15 cellular contexts compared by ENCODE assay signal in genomic region chr10:12022580-12023257, GRCh38. TPM values are rescaled to one million over a fixed set of nuclear protein-coding genes. Genes with fewer than 3 reads are reported as not detected.
DNase-seq lines count a peak whose midpoint lies in the region; ATAC-seq and TF ChIP-seq lines count a peak whose summit lies in the region.
"Had no signal": no experiment of that assay in that cellular context is flagged by ENCODE, and none has a peak within 500 bp of the region (broad histone marks: within the 10 kb centered on the region; RNA-seq: fewer than 3 reads in every experiment).

No MANE protein-coding gene starts in this region.

- H3K9me3 ChIP-seq in CD4-positive, CD25-positive, alpha-beta regulatory T cell (ENCODE audit: control insufficient read depth in 2 of 2, low read length in 2 of 2) = no peaks in the 10 kb centered on the region
- H3K9me3 ChIP-seq in OCI-LY1 (ENCODE audit: low read length) = no peaks in the 10 kb centered on the region
- H3K9me3 ChIP-seq in effector memory CD4-positive, alpha-beta T cell (ENCODE audit: control insufficient read depth, low read length) = no peaks in the 10 kb centered on the region
- H3K9me3 ChIP-seq: body of pancreas, left ventricle myocardium inferior had no signal

- H4K20me1 ChIP-seq in OCI-LY1 (ENCODE audit: insufficient read depth, low read length) = no peaks in the 10 kb centered on the region

- H3K4me3 ChIP-seq in CD4-positive, CD25-positive, alpha-beta regulatory T cell (ENCODE audit: low read depth, low read length) = peak overlapping the region; percentile 77
- H3K4me3 ChIP-seq in OCI-LY1 (ENCODE audit: low read depth, low read length, poor library complexity, severe bottlenecking) = no peak overlapping the region
- H3K4me3 ChIP-seq in effector memory CD4-positive, alpha-beta T cell (ENCODE audit: insufficient read depth, low read depth, low read length, poor library complexity, severe bottlenecking) = peak overlapping the region; percentile 18
- H3K4me3 ChIP-seq: body of pancreas, dorsolateral prefrontal cortex, left ventricle myocardium inferior had no signal

- peak overlapping the region in 2 of 3 donors; percentile 46 to 77 for H3K27ac Mint-ChIP-seq in CD4-positive, CD25-positive, alpha-beta regulatory T cell
- H3K27ac Mint-ChIP-seq: nephron had no signal

- peak overlapping the region; percentile 28; the same call in 1 of the 2 replicates for H3K4me2 ChIP-seq in OCI-LY1 (ENCODE audit: low read length)

- H3K9me3 Mint-ChIP-seq in CD4-positive, CD25-positive, alpha-beta regulatory T cell = no peaks in the 10 kb centered on the region
- H3K9me3 Mint-ChIP-seq: nephron had no signal

- peaks cover 65% of the 10 kb centered on the region for H3K79me2 ChIP-seq in OCI-LY1 (ENCODE audit: insufficient read depth, low read length)

- peak; percentile 48 to 52 for ATAC-seq in CD4-positive, CD25-positive, alpha-beta regulatory T cell (ENCODE audit: low read depth in 2 of 2)
- ATAC-seq in GM18861 (IDR thresholded peaks at IDR 0.05; ENCODE audit: unreplicated experiment) = no peak
- ATAC-seq in HG03565 (IDR thresholded peaks at IDR 0.05; ENCODE audit: unreplicated experiment) = no peak
- ATAC-seq: SK-N-SH treated with all-trans-retinoic acid at 6 μM for 48 hours had no signal

- TF ChIP-seq CTCF in 22Rv1 (IDR thresholded peaks at IDR 0.05) (no peak), OCI-LY1 (IDR thresholded peaks at IDR 0.05; ENCODE audit: low read length) (no peak)

- H3K27me3 Mint-ChIP-seq in CD4-positive, CD25-positive, alpha-beta regulatory T cell = no peaks in the 10 kb centered on the region

- H3K27ac ChIP-seq in 22Rv1 (peak overlapping the region; percentile 57; the same call in 1 of the 2 replicates), OCI-LY1 (ENCODE audit: low read depth, low read length, poor library complexity, severe bottlenecking) (no peak overlapping the region)
- peak overlapping the region; percentile 63 for H3K27ac ChIP-seq in CD4-positive, CD25-positive, alpha-beta regulatory T cell (ENCODE audit: insufficient read depth, low read length, poor library complexity, severe bottlenecking)
- H3K27ac ChIP-seq in effector memory CD4-positive, alpha-beta T cell (ENCODE audit: insufficient read depth, low read length, poor library complexity, severe bottlenecking) = no peak overlapping the region
- H3K27ac ChIP-seq: dorsolateral prefrontal cortex, left ventricle myocardium inferior had no signal

- no peaks in the 10 kb centered on the region for H3K9me2 ChIP-seq in OCI-LY1 (ENCODE audit: low read depth, low read length)

- no peaks in the 10 kb centered on the region for H3K27me3 ChIP-seq in CD4-positive, CD25-positive, alpha-beta regulatory T cell (ENCODE audit: control insufficient read depth, insufficient read depth, low read length)
- no peaks in the 10 kb centered on the region for H3K27me3 ChIP-seq in OCI-LY1 (ENCODE audit: insufficient read depth, low read length)
- no peaks in the 10 kb centered on the region for H3K27me3 ChIP-seq in effector memory CD4-positive, alpha-beta T cell (replicated peaks; ENCODE audit: control insufficient read depth, insufficient read depth, low read length, poor library complexity, severe bottlenecking)
- H3K27me3 ChIP-seq: body of pancreas, dorsolateral prefrontal cortex had no signal

- H3K4me1 Mint-ChIP-seq in CD4-positive, CD25-positive, alpha-beta regulatory T cell = peaks cover 23 to 56% (median 42%) of the 10 kb centered on the region in 4 donors
- H3K4me1 Mint-ChIP-seq: nephron had no signal

- no peak overlapping the region for H3K9ac ChIP-seq in OCI-LY1 (ENCODE audit: low read length)

- DNase-seq in CD4-positive, CD25-positive, alpha-beta regulatory T cell = peak in 2 of 3 donors; percentile 33 to 68
- no peak for DNase-seq in effector memory CD4-positive, alpha-beta T cell
- DNase-seq in NCI-H748 (lab: John Stamatoyannopoulos, UW; ENCODE audit: unreplicated experiment) (no peak), kidney tubule cell (ENCODE audit: low spot score) (no peak)
- DNase-seq: body of pancreas, C1 segment of cervical spinal cord, dorsolateral prefrontal cortex, hippocampal formation, left ventricle myocardium inferior had no signal

- peak overlapping the region; percentile 29 to 81 (median 58) for H3K4me3 Mint-ChIP-seq in CD4-positive, CD25-positive, alpha-beta regulatory T cell
- H3K4me3 Mint-ChIP-seq: nephron had no signal

- peaks cover 18% of the 10 kb centered on the region for H3K36me3 ChIP-seq in CD4-positive, CD25-positive, alpha-beta regulatory T cell (ENCODE audit: control insufficient read depth, insufficient read depth, low read length)
- H3K36me3 ChIP-seq in OCI-LY1 (ENCODE audit: insufficient read depth, low read length) = peaks cover 37% of the 10 kb centered on the region
- H3K36me3 ChIP-seq in effector memory CD4-positive, alpha-beta T cell (ENCODE audit: control insufficient read depth, insufficient read depth, low read length) = peaks cover 7% of the 10 kb centered on the region

- H3K4me1 ChIP-seq in CD4-positive, CD25-positive, alpha-beta regulatory T cell (ENCODE audit: control insufficient read depth, insufficient read depth, low read length, poor library complexity, severe bottlenecking) = peaks cover 21% of the 10 kb centered on the region
- peaks cover 19% of the 10 kb centered on the region for H3K4me1 ChIP-seq in OCI-LY1 (ENCODE audit: insufficient read depth, low read length, severe bottlenecking)
- peaks cover 4% of the 10 kb centered on the region for H3K4me1 ChIP-seq in effector memory CD4-positive, alpha-beta T cell (ENCODE audit: control insufficient read depth, insufficient read depth, low read length, poor library complexity, severe bottlenecking)

- H2AFZ ChIP-seq in OCI-LY1 (ENCODE audit: low read length) = no peak overlapping the region

- peaks cover 7% of the 10 kb centered on the region for H3K36me3 Mint-ChIP-seq in CD4-positive, CD25-positive, alpha-beta regulatory T cell

- H3F3A ChIP-seq in OCI-LY1 (ENCODE audit: insufficient read depth, low read length) = no peaks in the 10 kb centered on the region

RNA-seq across cellular contexts. Expression of gene UPF2, which starts 19.9 kb away (rescaled TPM):
- total RNA-seq in CD4-positive, CD25-positive, alpha-beta regulatory T cell = 29.9 TPM
- polyA plus RNA-seq in CD4-positive, CD25-positive, alpha-beta regulatory T cell = 10 to 100 TPM in 2 of 4 donors, 1 to 10 TPM in 2; 5.5 to 13.1 (median 9.6) TPM

RNA-seq across cellular contexts. Expression of gene DHTKD1, which starts 46.0 kb away (rescaled TPM):
- total RNA-seq in CD4-positive, CD25-positive, alpha-beta regulatory T cell = 8.8 TPM
- polyA plus RNA-seq in CD4-positive, CD25-positive, alpha-beta regulatory T cell = 10 to 100 TPM in 1 of 4 donors, 1 to 10 TPM in 3; 6.0 to 18.9 (median 7.4) TPM

Comparison
In these comparisons a context has a peak if more than half of its experiments do, and no peak if none do; other contexts are left out.
1. H3K27ac ChIP-seq: peak in 22Rv1 (single experiment) and CD4-positive, CD25-positive, alpha-beta regulatory T cell (single experiment); none in OCI-LY1 (single experiment) and effector memory CD4-positive, alpha-beta T cell (single experiment).
2. ATAC-seq: peak in CD4-positive, CD25-positive, alpha-beta regulatory T cell (2 of 2); none in GM18861 (single experiment) and HG03565 (single experiment).
3. DNase-seq: peak in CD4-positive, CD25-positive, alpha-beta regulatory T cell (2 of 3); none in effector memory CD4-positive, alpha-beta T cell (0 of 3), NCI-H748 (single experiment) and kidney tubule cell (single experiment).